12 cellular contexts compared by ENCODE assay signal in the genomic region with DNA sequence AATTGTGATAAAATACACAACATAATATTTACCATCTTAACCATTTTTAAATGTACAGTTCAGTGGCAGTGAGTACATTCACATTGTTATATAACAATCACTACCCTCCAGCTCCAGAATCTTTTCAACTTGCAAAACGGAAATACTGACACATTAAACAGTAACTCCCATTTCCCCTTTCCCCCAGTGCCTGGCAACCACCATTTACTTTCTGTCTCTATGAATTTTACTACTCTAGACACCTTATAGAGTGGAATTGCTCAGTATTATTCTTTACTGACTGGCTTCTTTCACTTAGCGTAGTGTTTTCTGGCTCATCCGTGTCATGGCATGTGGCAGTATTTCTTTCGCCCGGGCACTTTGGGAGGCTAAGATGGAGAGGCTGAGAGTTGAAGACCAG. TPM values are rescaled to one million over a fixed set of nuclear protein-coding genes. Genes with fewer than 3 reads are reported as not detected.
DNase-seq lines count a peak whose midpoint lies in the region; ATAC-seq and TF ChIP-seq lines count a peak whose summit lies in the region.
"Had no signal": no experiment of that assay in that cellular context is flagged by ENCODE, and none has a peak within 500 bp of the region (broad histone marks: within the 10 kb centered on the region; RNA-seq: fewer than 3 reads in every experiment).

No MANE protein-coding gene starts in this region.

- no peaks in the 10 kb centered on the region for H3K9me3 ChIP-seq in tibial nerve
- H3K9me3 ChIP-seq: esophagus muscularis mucosa, thoracic aorta had no signal

- peak overlapping the region; percentile 37 for H3K27ac Mint-ChIP-seq in activated naive CD8-positive, alpha-beta T cell
- no peak overlapping the region for H3K27ac Mint-ChIP-seq in activated T-helper 2 cell treated with anti-CD3 and anti-CD28 coated beads, Interferon-gamma antibody, Interleukin-2, Interleukin-4, amounts not matched to agents 10 μg/mL and 5 μg/mL and 100 μg/mL, durations not matched to agents 14 hours and 24 hours and 36 hours
- H3K27ac Mint-ChIP-seq in WTC11, result no peak overlapping the region
- H3K27ac Mint-ChIP-seq: H9 had no signal

- peaks cover 0 to 16% (median 5%) of the 10 kb centered on the region in 4 donors for H3K4me1 ChIP-seq in tibial nerve

- no peak for TF ChIP-seq CTCF in GM12865 (IDR thresholded peaks at IDR 0.05; ENCODE audit: insufficient read depth, low read depth, low read length, missing control alignments)
- TF ChIP-seq CTCF in WTC11 (IDR thresholded peaks at IDR 0.05), result no peak
- TF ChIP-seq CTCF in tibial nerve (IDR thresholded peaks at IDR 0.05), result no peak

- peak; percentile 41 for DNase-seq in GM12865 (ENCODE audit: low read depth)
- no peak for DNase-seq in activated T-helper 2 cell treated with anti-CD3 and anti-CD28 coated beads, Interferon-gamma antibody, Interleukin-2, Interleukin-4, amounts not matched to agents 10 μg/mL and 5 μg/mL and 100 μg/mL, durations not matched to agents 14 hours and 24 hours and 36 hours (ENCODE audit: low spot score)
- no peak for DNase-seq in WTC11 (ENCODE audit: low spot score)
- no peak for DNase-seq in tibial nerve (ENCODE audit: low spot score in 2 of 2)
- DNase-seq: H9 had no signal

- no peak overlapping the region for H3K4me3 Mint-ChIP-seq in activated naive CD8-positive, alpha-beta T cell
- no peak overlapping the region for H3K4me3 Mint-ChIP-seq in activated T-helper 2 cell treated with anti-CD3 and anti-CD28 coated beads, Interferon-gamma antibody, Interleukin-2, Interleukin-4, amounts not matched to agents 10 μg/mL and 5 μg/mL and 100 μg/mL, durations not matched to agents 14 hours and 24 hours and 36 hours (ENCODE audit: low read depth)
- no peak overlapping the region for H3K4me3 Mint-ChIP-seq in WTC11
- H3K4me3 Mint-ChIP-seq: H9 had no signal

- CTCF ChIA-PET in WTC11 (lab: Charles Lee), result no interaction called here

- H3K4me3 ChIP-seq in GM12865 (ENCODE audit: low read depth, low read length), result no peak overlapping the region
- no peak overlapping the region for H3K4me3 ChIP-seq in tibial nerve
- H3K4me3 ChIP-seq: esophagus muscularis mucosa, lung, thoracic aorta had no signal

- no peaks in the 10 kb centered on the region for H3K27me3 ChIP-seq in tibial nerve
- H3K27me3 ChIP-seq: esophagus muscularis mucosa had no signal

- H3K27me3 Mint-ChIP-seq in activated naive CD8-positive, alpha-beta T cell, result no peaks in the 10 kb centered on the region
- H3K27me3 Mint-ChIP-seq in activated T-helper 2 cell treated with anti-CD3 and anti-CD28 coated beads, Interferon-gamma antibody, Interleukin-2, Interleukin-4, amounts not matched to agents 10 μg/mL and 5 μg/mL and 100 μg/mL, durations not matched to agents 14 hours and 24 hours and 36 hours (ENCODE audit: low read depth), result no peaks in the 10 kb centered on the region
- no peaks in the 10 kb centered on the region for H3K27me3 Mint-ChIP-seq in WTC11 (ENCODE audit: low read depth)

- POLR2A ChIA-PET in WTC11 (lab: Charles Lee), result no interaction called here

- peak in 1 of 2 donors; percentile 9 for TF ChIP-seq EP300 in tibial nerve (IDR thresholded peaks at IDR 0.05)

- intact Hi-C loops in activated T-helper 2 cell treated with anti-CD3 and anti-CD28 coated beads, Interferon-gamma antibody, Interleukin-2, Interleukin-4, amounts not matched to agents 10 μg/mL and 5 μg/mL and 100 μg/mL, durations not matched to agents 14 hours and 24 hours and 36 hours (cut with micrococcal nuclease), result loop anchor here (10.0 kb wide), 1 partner anchor 367 kb away; a partner anchor contains a TSS

- no peaks in the 10 kb centered on the region for H3K9me3 Mint-ChIP-seq in activated naive CD8-positive, alpha-beta T cell (ENCODE audit: low read depth)
- no peaks in the 10 kb centered on the region for H3K9me3 Mint-ChIP-seq in activated T-helper 2 cell treated with anti-CD3 and anti-CD28 coated beads, Interferon-gamma antibody, Interleukin-2, Interleukin-4, amounts not matched to agents 10 μg/mL and 5 μg/mL and 100 μg/mL, durations not matched to agents 14 hours and 24 hours and 36 hours
- no peaks in the 10 kb centered on the region for H3K9me3 Mint-ChIP-seq in WTC11
- H3K9me3 Mint-ChIP-seq: H9 had no signal

- TF ChIP-seq POLR2A in tibial nerve (IDR thresholded peaks at IDR 0.05), result no peak

- ATAC-seq in GM19452 (IDR thresholded peaks at IDR 0.05; ENCODE audit: unreplicated experiment), result peak; percentile 65
- peak; percentile 60 for ATAC-seq in HG03175 (IDR thresholded peaks at IDR 0.05; ENCODE audit: unreplicated experiment)
- ATAC-seq in WTC11, result no peak
- no peak for ATAC-seq in HG02759 (IDR thresholded peaks at IDR 0.05; ENCODE audit: unreplicated experiment)

- 82 to 86% methylated on average over 5 of the region's 5 CpGs for WGBS in tibial nerve, 2 donors

- peaks cover 28% of the 10 kb centered on the region for H3K4me1 Mint-ChIP-seq in activated naive CD8-positive, alpha-beta T cell (ENCODE audit: low read depth)
- peaks cover 20% of the 10 kb centered on the region for H3K4me1 Mint-ChIP-seq in activated T-helper 2 cell treated with anti-CD3 and anti-CD28 coated beads, Interferon-gamma antibody, Interleukin-2, Interleukin-4, amounts not matched to agents 10 μg/mL and 5 μg/mL and 100 μg/mL, durations not matched to agents 14 hours and 24 hours and 36 hours (ENCODE audit: low read depth)
- H3K4me1 Mint-ChIP-seq in WTC11, result peaks cover 40% of the 10 kb centered on the region

- no peaks in the 10 kb centered on the region for H3K36me3 Mint-ChIP-seq in activated naive CD8-positive, alpha-beta T cell
- no peaks in the 10 kb centered on the region for H3K36me3 Mint-ChIP-seq in activated T-helper 2 cell treated with anti-CD3 and anti-CD28 coated beads, Interferon-gamma antibody, Interleukin-2, Interleukin-4, amounts not matched to agents 10 μg/mL and 5 μg/mL and 100 μg/mL, durations not matched to agents 14 hours and 24 hours and 36 hours (ENCODE audit: low read depth)
- H3K36me3 Mint-ChIP-seq in WTC11, result peaks cover 8% of the 10 kb centered on the region; the same call in 1 of the 2 replicates

- H3K36me3 ChIP-seq in tibial nerve, result peaks cover 0 to 28% (median 0%) of the 10 kb centered on the region in 3 donors

- no peak overlapping the region for H3K27ac ChIP-seq in tibial nerve
- H3K27ac ChIP-seq: esophagus muscularis mucosa, thoracic aorta had no signal

TF ChIP-seq in WTC11, 78 proteins besides CTCF, POLR2A, EP300 and RAD21 (continues in another document):
- no peak for TF ChIP-seq TEAD1 (CRISPR knock-in tag; IDR thresholded peaks at IDR 0.05)
- no peak for TF ChIP-seq ESRRA (CRISPR knock-in tag; IDR thresholded peaks at IDR 0.05; ENCODE audit: borderline replicate concordance)
- TF ChIP-seq ETV6 (CRISPR knock-in tag; IDR thresholded peaks at IDR 0.05), result no peak
- TF ChIP-seq, protein P1, sequence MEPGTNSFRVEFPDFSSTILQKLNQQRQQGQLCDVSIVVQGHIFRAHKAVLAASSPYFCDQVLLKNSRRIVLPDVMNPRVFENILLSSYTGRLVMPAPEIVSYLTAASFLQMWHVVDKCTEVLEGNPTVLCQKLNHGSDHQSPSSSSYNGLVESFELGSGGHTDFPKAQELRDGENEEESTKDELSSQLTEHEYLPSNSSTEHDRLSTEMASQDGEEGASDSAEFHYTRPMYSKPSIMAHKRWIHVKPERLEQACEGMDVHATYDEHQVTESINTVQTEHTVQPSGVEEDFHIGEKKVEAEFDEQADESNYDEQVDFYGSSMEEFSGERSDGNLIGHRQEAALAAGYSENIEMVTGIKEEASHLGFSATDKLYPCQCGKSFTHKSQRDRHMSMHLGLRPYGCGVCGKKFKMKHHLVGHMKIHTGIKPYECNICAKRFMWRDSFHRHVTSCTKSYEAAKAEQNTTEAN (CRISPR knock-in tag; IDR thresholded peaks at IDR 0.05), result no peak
- TF ChIP-seq ZNF219 (CRISPR knock-in tag; IDR thresholded peaks at IDR 0.05; ENCODE audit: borderline replicate concordance), result no peak
- no peak for TF ChIP-seq KAT7 (CRISPR knock-in tag; IDR thresholded peaks at IDR 0.05; ENCODE audit: borderline replicate concordance)
- TF ChIP-seq, protein P2, sequence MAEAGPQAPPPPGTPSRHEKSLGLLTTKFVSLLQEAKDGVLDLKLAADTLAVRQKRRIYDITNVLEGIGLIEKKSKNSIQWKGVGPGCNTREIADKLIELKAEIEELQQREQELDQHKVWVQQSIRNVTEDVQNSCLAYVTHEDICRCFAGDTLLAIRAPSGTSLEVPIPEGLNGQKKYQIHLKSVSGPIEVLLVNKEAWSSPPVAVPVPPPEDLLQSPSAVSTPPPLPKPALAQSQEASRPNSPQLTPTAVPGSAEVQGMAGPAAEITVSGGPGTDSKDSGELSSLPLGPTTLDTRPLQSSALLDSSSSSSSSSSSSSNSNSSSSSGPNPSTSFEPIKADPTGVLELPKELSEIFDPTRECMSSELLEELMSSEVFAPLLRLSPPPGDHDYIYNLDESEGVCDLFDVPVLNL (CRISPR knock-in tag; IDR thresholded peaks at IDR 0.05; ENCODE audit: borderline replicate concordance, low read depth), result no peak

RNA-seq across cellular contexts. Expression of a gene that starts 32.6 kb away (rescaled TPM):
- total RNA-seq in activated T-helper 2 cell treated with anti-CD3 and anti-CD28 coated beads, Interferon-gamma antibody, Interleukin-2, Interleukin-4, amounts not matched to agents 10 μg/mL and 5 μg/mL and 100 μg/mL, durations not matched to agents 14 hours and 24 hours and 36 hours, result 34.5 and 34.7 TPM in 2 replicates
- 26.2 to 33.7 TPM (median 26.3 TPM) in 3 replicates for total RNA-seq in WTC11 (2021)
- total RNA-seq in tibial nerve, result 10 to 100 TPM; 22.4 to 36.5 (median 26.8) TPM

RNA-seq across cellular contexts. Expression of a gene that starts 32.9 kb away (rescaled TPM):
- total RNA-seq in activated T-helper 2 cell treated with anti-CD3 and anti-CD28 coated beads, Interferon-gamma antibody, Interleukin-2, Interleukin-4, amounts not matched to agents 10 μg/mL and 5 μg/mL and 100 μg/mL, durations not matched to agents 14 hours and 24 hours and 36 hours, result 0.25 and 0.55 TPM in 2 replicates
- total RNA-seq in WTC11 (2021), result 1.6 to 1.9 TPM (median 1.6 TPM) in 3 replicates
- total RNA-seq in tibial nerve, result 1 to 10 TPM in 2 of 4 donors, under 1 TPM in 1, not detected in 1; 0.63 to 2.4 (median 1.5) TPM

Comparison
In these comparisons a context has a peak if more than half of its experiments do, and no peak if none do; other contexts are left out.
1. ATAC-seq: peak in GM19452 (single experiment) and HG03175 (single experiment); none in WTC11 (single experiment) and HG02759 (single experiment).